In the genomic region with DNA sequence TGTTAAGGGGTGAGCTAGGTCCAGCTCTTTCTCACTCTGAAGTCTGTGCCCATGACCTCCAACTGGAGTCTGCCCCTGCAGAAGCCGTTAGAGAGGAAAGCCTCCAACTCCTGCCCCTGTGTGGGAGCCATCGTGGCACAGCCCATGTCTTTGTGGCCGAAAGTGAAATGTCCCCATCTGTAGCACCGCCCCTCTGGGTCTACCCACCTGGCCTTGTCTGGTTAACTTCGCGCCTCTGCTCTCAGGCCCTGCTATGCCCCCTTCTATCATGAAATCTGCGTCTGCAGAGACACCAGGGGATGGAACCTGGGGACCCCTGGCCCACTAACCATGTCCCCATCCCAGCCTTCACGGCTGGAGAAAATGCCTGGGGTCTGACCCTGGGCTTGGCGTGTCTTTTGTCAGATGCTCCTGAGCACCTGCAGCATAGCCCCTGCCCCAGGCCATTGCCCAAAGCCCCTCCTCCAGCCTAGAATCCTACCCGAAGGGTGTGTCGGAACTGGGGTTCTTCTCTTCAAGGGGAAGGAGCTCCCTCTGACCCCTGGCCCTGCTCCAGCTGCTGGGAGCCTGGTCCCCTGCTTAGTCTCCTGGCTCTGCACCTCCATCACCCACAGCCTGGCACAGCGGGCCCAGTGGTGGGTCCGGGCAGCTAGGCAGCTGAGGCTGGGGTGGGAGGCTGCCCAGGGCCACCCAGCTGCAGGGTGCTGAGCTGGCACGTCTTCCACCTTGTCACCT, we compare ENCODE assay signal across 1 cellular context.
TF ChIP-seq lines count a peak whose summit lies in the region.

No MANE protein-coding gene starts in this region.

TF ChIP-seq in IMR-90, 13 proteins besides CTCF, POLR2A, EP300 and RAD21:
- no peak for TF ChIP-seq SMC3 (IDR thresholded peaks at IDR 0.05; ENCODE audit: low read depth, low read length)
- TF ChIP-seq CHD1 (IDR thresholded peaks at IDR 0.05; ENCODE audit: low read depth, low read length): no peak
- TF ChIP-seq FOS (IDR thresholded peaks at IDR 0.05; ENCODE audit: low read depth, low read length): no peak
- TF ChIP-seq MAFK (IDR thresholded peaks at IDR 0.05; ENCODE audit: low read depth, low read length): no peak
- no peak for TF ChIP-seq BHLHE40 (IDR thresholded peaks at IDR 0.05; ENCODE audit: low read depth, low read length)
- TF ChIP-seq, protein P1, sequence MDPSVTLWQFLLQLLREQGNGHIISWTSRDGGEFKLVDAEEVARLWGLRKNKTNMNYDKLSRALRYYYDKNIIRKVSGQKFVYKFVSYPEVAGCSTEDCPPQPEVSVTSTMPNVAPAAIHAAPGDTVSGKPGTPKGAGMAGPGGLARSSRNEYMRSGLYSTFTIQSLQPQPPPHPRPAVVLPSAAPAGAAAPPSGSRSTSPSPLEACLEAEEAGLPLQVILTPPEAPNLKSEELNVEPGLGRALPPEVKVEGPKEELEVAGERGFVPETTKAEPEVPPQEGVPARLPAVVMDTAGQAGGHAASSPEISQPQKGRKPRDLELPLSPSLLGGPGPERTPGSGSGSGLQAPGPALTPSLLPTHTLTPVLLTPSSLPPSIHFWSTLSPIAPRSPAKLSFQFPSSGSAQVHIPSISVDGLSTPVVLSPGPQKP (IDR thresholded peaks at IDR 0.05; ENCODE audit: borderline replicate concordance, low read depth, low read length): no peak
- TF ChIP-seq, protein P2, sequence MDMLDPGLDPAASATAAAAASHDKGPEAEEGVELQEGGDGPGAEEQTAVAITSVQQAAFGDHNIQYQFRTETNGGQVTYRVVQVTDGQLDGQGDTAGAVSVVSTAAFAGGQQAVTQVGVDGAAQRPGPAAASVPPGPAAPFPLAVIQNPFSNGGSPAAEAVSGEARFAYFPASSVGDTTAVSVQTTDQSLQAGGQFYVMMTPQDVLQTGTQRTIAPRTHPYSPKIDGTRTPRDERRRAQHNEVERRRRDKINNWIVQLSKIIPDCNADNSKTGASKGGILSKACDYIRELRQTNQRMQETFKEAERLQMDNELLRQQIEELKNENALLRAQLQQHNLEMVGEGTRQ (IDR thresholded peaks at IDR 0.05; ENCODE audit: low read depth, low read length): no peak
- no peak for TF ChIP-seq MXI1 (IDR thresholded peaks at IDR 0.05; ENCODE audit: borderline replicate concordance, low read depth, low read length)
- no peak for TF ChIP-seq RFX5 (IDR thresholded peaks at IDR 0.05; ENCODE audit: low read depth, low read length)
- no peak for TF ChIP-seq CEBPB (IDR thresholded peaks at IDR 0.05; ENCODE audit: low read depth, low read length)
- TF ChIP-seq RCOR1 (IDR thresholded peaks at IDR 0.05; ENCODE audit: insufficient replicate concordance, low read length): no peak
TF ChIP-seq in IMR-90: peak in this region for 0.
